In the genomic region with DNA sequence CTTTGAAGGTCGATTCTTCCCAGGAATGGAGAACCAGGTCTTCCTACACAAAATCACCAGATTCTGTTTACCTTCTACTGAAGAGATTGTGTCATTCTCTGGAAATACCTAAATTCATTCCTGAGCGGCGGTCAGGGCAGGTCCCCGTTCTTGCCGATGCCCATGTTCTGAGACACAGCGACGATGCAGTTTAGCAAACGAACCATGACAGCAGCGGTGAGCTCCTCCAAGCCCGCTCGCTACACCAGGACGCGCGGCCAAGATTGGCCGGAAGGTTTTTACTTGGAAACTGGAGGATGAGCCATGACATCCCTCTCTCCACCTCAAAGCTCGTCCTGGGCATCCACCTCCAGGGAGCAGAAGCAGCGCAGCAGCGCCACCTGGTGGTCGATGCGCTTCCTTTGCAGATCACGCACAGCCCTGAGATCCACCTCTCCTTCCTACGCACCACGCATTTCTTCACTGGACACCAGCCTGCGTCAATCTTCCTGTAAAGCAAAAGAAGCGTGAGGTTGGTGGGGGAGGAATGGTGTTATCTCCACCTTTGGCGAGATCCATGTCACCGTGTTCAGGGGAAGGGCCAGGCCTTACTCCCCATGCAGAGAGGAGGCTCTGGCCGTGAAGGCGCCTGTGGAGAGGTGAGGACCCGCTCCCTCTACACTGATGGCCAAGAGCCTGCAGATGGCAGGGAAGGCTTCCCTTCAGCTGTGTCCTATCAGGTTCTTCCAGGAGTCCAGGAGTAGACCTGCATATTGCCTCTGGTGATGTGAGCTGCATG, we compare ENCODE assay signal across 8 cellular contexts. TPM values are rescaled to one million over a fixed set of nuclear protein-coding genes. Genes with fewer than 3 reads are reported as not detected.
DNase-seq lines count a peak whose midpoint lies in the region; ATAC-seq, FAIRE-seq and TF ChIP-seq lines count a peak whose summit lies in the region.

No MANE protein-coding gene starts in this region.

- intact Hi-C loops in heart right ventricle (cut with DNase I) (loop anchor here (1.0 to 10.0 kb wide), 10 partner anchors 95 to 235 kb away; a partner anchor contains a TSS), upper lobe of right lung (cut with DNase I) (no loop called here)

- no peaks in the 10 kb centered on the region for H3K9me2 ChIP-seq in SU-DHL-6 (replicated peaks; ENCODE audit: insufficient read depth, low read length)

- no peaks in the 10 kb centered on the region for H3K79me2 ChIP-seq in SU-DHL-6 (ENCODE audit: insufficient read depth, low read length)

- H3K4me3 ChIP-seq in SU-DHL-6 (ENCODE audit: insufficient read depth, low read length, poor library complexity, severe bottlenecking) = peak overlapping the region; percentile 41
- peak overlapping the region in 8 of 10 donors; percentile 12 to 51 (median 42) for H3K4me3 ChIP-seq in heart right ventricle
- peak overlapping the region; percentile 44 for H3K4me3 ChIP-seq in upper lobe of right lung

- peak overlapping the region; percentile 86 for H2AFZ ChIP-seq in SU-DHL-6 (ENCODE audit: low read depth, low read length, severe bottlenecking)

- H3K9ac ChIP-seq in SU-DHL-6 (ENCODE audit: low read length) = peak overlapping the region; percentile 30; the same call in 1 of the 2 replicates

- H4K20me1 ChIP-seq in SU-DHL-6 (ENCODE audit: low read depth, low read length) = no peaks in the 10 kb centered on the region

- H3K4me3 Mint-ChIP-seq in progenitor cell of endocrine pancreas (ENCODE audit: low read depth) = peak overlapping the region; percentile 18

- H3K9me3 Mint-ChIP-seq in progenitor cell of endocrine pancreas (ENCODE audit: low read depth) = peaks cover 1% of the 10 kb centered on the region

- ATAC-seq in GM21825 (IDR thresholded peaks at IDR 0.05; ENCODE audit: unreplicated experiment) = peak; percentile 76
- peak; percentile 98 to 100 (median 100) for ATAC-seq in heart right ventricle
- ATAC-seq in upper lobe of right lung = peak; percentile 100

- WGBS in heart right ventricle, 2 donors = 7 to 8% methylated on average over 30 of the region's 30 CpGs

- H3K27ac ChIP-seq in SU-DHL-6 (ENCODE audit: low read depth, low read length) (no peak overlapping the region), heart right ventricle (no peak overlapping the region), upper lobe of right lung (no peak overlapping the region)

- H3K36me3 ChIP-seq in SU-DHL-6 (ENCODE audit: low read length) (no peaks in the 10 kb centered on the region), heart right ventricle (no peaks in the 10 kb centered on the region), upper lobe of right lung (no peaks in the 10 kb centered on the region)

- peak overlapping the region; percentile 52 for H3K4me2 ChIP-seq in SU-DHL-6 (ENCODE audit: low read depth, low read length, poor library complexity, severe bottlenecking)

- peaks cover 70% of the 10 kb centered on the region for H3K27me3 Mint-ChIP-seq in progenitor cell of endocrine pancreas

- peaks cover 0 to 9% (median 0%) of the 10 kb centered on the region in 9 donors for H3K4me1 ChIP-seq in heart right ventricle
- peaks cover 6% of the 10 kb centered on the region for H3K4me1 ChIP-seq in upper lobe of right lung

- no peak overlapping the region for H3K27ac Mint-ChIP-seq in progenitor cell of endocrine pancreas

- TF ChIP-seq CTCF in D721Med (IDR thresholded peaks at IDR 0.05; ENCODE audit: insufficient read depth, missing control alignments) = peak; percentile 91
- peak; percentile 99 for TF ChIP-seq CTCF in SU-DHL-6 (IDR thresholded peaks at IDR 0.05; ENCODE audit: insufficient read depth, low read length, poor library complexity, severe bottlenecking)
- TF ChIP-seq CTCF in heart right ventricle (IDR thresholded peaks at IDR 0.05) = peak; percentile 88 to 97 (median 94)
- peak; percentile 94 for TF ChIP-seq CTCF in progenitor cell of endocrine pancreas (IDR thresholded peaks at IDR 0.05; ENCODE audit: unreplicated experiment)
- TF ChIP-seq CTCF in upper lobe of right lung (IDR thresholded peaks at IDR 0.05) = peak; percentile 96

- no peak for FAIRE-seq in D721Med (lab: Jason Lieb, UNC)

- peaks cover 2% of the 10 kb centered on the region for H3K4me1 Mint-ChIP-seq in progenitor cell of endocrine pancreas (ENCODE audit: low read depth)

- peaks cover 3% of the 10 kb centered on the region; the same call in 1 of the 2 replicates for H3K27me3 ChIP-seq in SU-DHL-6 (ENCODE audit: low read length)
- H3K27me3 ChIP-seq in heart right ventricle = peaks cover 0 to 34% (median 14%) of the 10 kb centered on the region in 7 donors
- H3K27me3 ChIP-seq in upper lobe of right lung = peaks cover 13% of the 10 kb centered on the region

- H3F3A ChIP-seq in SU-DHL-6 (ENCODE audit: insufficient read depth) = no peaks in the 10 kb centered on the region

- DNase-seq in D721Med (ENCODE audit: insufficient read length, low spot score) = peak; percentile 63
- DNase-seq in MV-4-11 (lab: John Stamatoyannopoulos, UW) = peak; percentile 65
- peak; percentile 70 for DNase-seq in activated naive CD8-positive, alpha-beta T cell treated with anti-CD3 and anti-CD28 coated beads, Interleukin-2, amount 50 U/mL, for 16 hours (ENCODE audit: low read depth, low spot score)
- peak; percentile 82 to 90 for DNase-seq in heart right ventricle
- DNase-seq in progenitor cell of endocrine pancreas (ENCODE audit: low spot score, unreplicated experiment) = peak; percentile 80
- DNase-seq in upper lobe of right lung = peak; percentile 95

- no peaks in the 10 kb centered on the region for H3K9me3 ChIP-seq in SU-DHL-6 (ENCODE audit: insufficient read depth, low read length)
- H3K9me3 ChIP-seq in heart right ventricle = peaks cover 0 to 4% (median 0%) of the 10 kb centered on the region in 11 donors
- H3K9me3 ChIP-seq in upper lobe of right lung = no peaks in the 10 kb centered on the region

- H3K36me3 Mint-ChIP-seq in progenitor cell of endocrine pancreas (ENCODE audit: insufficient read depth) = no peaks in the 10 kb centered on the region

RNA-seq across cellular contexts. Expression of a gene that starts 9.9 kb away (rescaled TPM):
- total RNA-seq in heart right ventricle = 1,000 to 10,000 TPM in 1 of 10 donors, 100 to 1,000 TPM in 9; 252 to 2,676 (median 383) TPM
- polyA plus RNA-seq in heart right ventricle = 100 to 1,000 TPM; 516 to 656 TPM
- total RNA-seq in progenitor cell of endocrine pancreas = 28.2 and 43.4 TPM in 2 replicates
- total RNA-seq in upper lobe of right lung = 2,632 TPM

RNA-seq across cellular contexts. Expression of a gene that starts 36.5 kb away (rescaled TPM):
- total RNA-seq in heart right ventricle = 10 to 100 TPM in 2 of 10 donors, 1 to 10 TPM in 8; 3.2 to 15.0 (median 8.7) TPM
- polyA plus RNA-seq in heart right ventricle = 10 to 100 TPM; 21.2 to 36.0 TPM
- total RNA-seq in progenitor cell of endocrine pancreas = 8.9 and 10.1 TPM in 2 replicates
- 36.6 TPM for total RNA-seq in upper lobe of right lung
